5 cellular contexts compared by ENCODE assay signal in the genomic region with DNA sequence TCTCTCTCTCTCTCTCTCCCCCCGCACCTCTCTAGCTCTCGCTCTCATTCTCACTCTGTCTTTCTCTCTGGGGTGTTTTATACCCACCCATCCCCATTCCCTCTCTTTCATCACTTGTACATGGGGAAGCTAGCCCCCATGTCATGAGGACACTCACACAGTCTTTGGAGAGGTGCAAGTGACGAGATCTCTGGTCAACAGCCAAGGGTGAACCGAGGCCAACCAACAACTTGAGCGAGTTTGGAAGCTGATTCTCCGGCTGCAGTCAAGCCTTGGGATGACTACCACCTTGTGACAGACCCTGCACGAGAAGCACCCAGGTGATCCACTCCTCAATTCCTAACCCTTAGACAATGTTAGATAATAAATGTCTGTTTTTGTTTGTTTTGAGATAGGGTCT.
"Had no signal": no experiment of that assay in that cellular context is flagged by ENCODE, and none has a peak within 500 bp of the region (broad histone marks: within the 10 kb centered on the region; RNA-seq: fewer than 3 reads in every experiment).

No MANE protein-coding gene starts in this region.

- H3K27ac Mint-ChIP-seq: H9 had no signal

- DNase-seq: GM23248, H9, HCEC 1CT, IMR-90 had no signal

- H3K9me3 Mint-ChIP-seq: H9 had no signal

- H3K27ac ChIP-seq: GM23248 had no signal

- H3K9ac ChIP-seq: GM23248 had no signal

- H3K4me3 ChIP-seq: GM23248, K562 had no signal

- ATAC-seq: K562 had no signal

- H2AFZ ChIP-seq: GM23248 had no signal

- H3K4me3 Mint-ChIP-seq: H9 had no signal
